In genomic region chr12:10235761-10236631, GRCh38 we compare ENCODE assay signal across 9 cellular contexts. TPM values are rescaled to one million over a fixed set of nuclear protein-coding genes. Genes with fewer than 3 reads are reported as not detected.
DNase-seq lines count a peak whose midpoint lies in the region; ATAC-seq and TF ChIP-seq lines count a peak whose summit lies in the region.
"Had no signal": no experiment of that assay in that cellular context is flagged by ENCODE, and none has a peak within 500 bp of the region (broad histone marks: within the 10 kb centered on the region; RNA-seq: fewer than 3 reads in every experiment).

No MANE protein-coding gene starts in this region.

- no peak for ATAC-seq in RWPE2 (ENCODE audit: low read depth)
- ATAC-seq in body of pancreas: peak; percentile 60
- no peak for ATAC-seq in GM19351 (IDR thresholded peaks at IDR 0.05; ENCODE audit: unreplicated experiment)

- H3K27ac ChIP-seq in RWPE2 (ENCODE audit: poor library complexity, severe bottlenecking) (no peak overlapping the region), body of pancreas (no peak overlapping the region)

- H3K36me3 ChIP-seq in RWPE2 (ENCODE audit: low read depth): no peaks in the 10 kb centered on the region
- no peaks in the 10 kb centered on the region for H3K36me3 ChIP-seq in body of pancreas (replicated peaks in 1 of 2; ENCODE audit: insufficient read depth in 1 of 2, low read depth in 2 of 2)

- 34 to 51% methylated on average over 4 of the region's 4 CpGs for WGBS in body of pancreas, 2 donors

- H3K4me1 ChIP-seq in RWPE2 (ENCODE audit: insufficient read depth, poor library complexity, severe bottlenecking): no peaks in the 10 kb centered on the region
- no peaks in the 10 kb centered on the region for H3K4me1 ChIP-seq in body of pancreas

- intact Hi-C loops in Calu3 (cut with micrococcal nuclease; ENCODE audit: unreplicated experiment): loop anchor here (1.0 to 10.0 kb wide), 6 partner anchors 91 to 439 kb away; partner anchors contain the start of gene STYK1
- intact Hi-C loops in body of pancreas (cut with DNase I): loop anchor here (5.0 kb wide), 1 partner anchor 326 kb away; no protein-coding TSS in a partner anchor
- intact Hi-C loops in posterior vena cava (cut with DNase I): loop anchor here in 1 of 2 donors (5.0 kb wide), 1 partner anchor 326 kb away; no protein-coding TSS in a partner anchor

- BruUV-seq in Calu3 (replicated peaks; lab: Mats Ljungman, UMichigan): no TSS peak

- H3K9me3 Mint-ChIP-seq in Calu3 (ENCODE audit: low read depth, unreplicated experiment): peaks cover 8% of the 10 kb centered on the region

- no peaks in the 10 kb centered on the region for H3K4me1 Mint-ChIP-seq in Calu3 (ENCODE audit: low read depth, unreplicated experiment)

- H3K27me3 ChIP-seq in RWPE2 (ENCODE audit: insufficient read depth, poor library complexity, severe bottlenecking) (no peaks in the 10 kb centered on the region), body of pancreas (no peaks in the 10 kb centered on the region)

- CTCF ChIA-PET in Calu3 (lab: Charles Lee) (interaction anchor here (0.6 to 1.1 kb wide), 3 partner anchors 130 to 325 kb away, joined by 3 read pairs; no protein-coding TSS in a partner anchor), HEK293T (lab: Yijun Ruan, JAX) (interaction anchor here (0.6 to 1.3 kb wide), 3 partner anchors 9 to 207 kb away, joined by 3 read pairs; no protein-coding TSS in a partner anchor)

- peak; percentile 40 for DNase-seq in Calu3
- DNase-seq in HEK293T (ENCODE audit: extremely low spot score): peak; percentile 54
- no peak for DNase-seq in RWPE2 (ENCODE audit: low spot score)
- peak; percentile 28 to 49 (median 32) for DNase-seq in body of pancreas
- peak; percentile 76 for DNase-seq in inferior parietal cortex (ENCODE audit: extremely low spot score)
- peak; percentile 40 for DNase-seq in stimulated activated CD4-positive, alpha-beta T cell treated with anti-CD3 and anti-CD28 coated beads, Interleukin-4, amount 100 ng/mL, for 24 hours
- no peak for DNase-seq in posterior vena cava (ENCODE audit: low spot score)

- peak; percentile 82 for TF ChIP-seq CTCF in Calu3 (IDR thresholded peaks at IDR 0.05; ENCODE audit: unreplicated experiment)
- TF ChIP-seq CTCF in RWPE2 (IDR thresholded peaks at IDR 0.05; ENCODE audit: poor library complexity, severe bottlenecking): peak; percentile 68
- peak; percentile 63 to 94 (median 77) for TF ChIP-seq CTCF in body of pancreas (IDR thresholded peaks at IDR 0.05)

- POLR2A ChIA-PET in HEK293T (lab: Yijun Ruan, JAX): interaction anchor here (0.9 kb wide), 1 partner anchor 330 kb away, joined by 3 read pairs; no protein-coding TSS in a partner anchor

- no peaks in the 10 kb centered on the region for H3K9me3 ChIP-seq in RWPE2 (ENCODE audit: severe bottlenecking)
- peaks cover 0 to 12% (median 5%) of the 10 kb centered on the region in 3 donors for H3K9me3 ChIP-seq in body of pancreas

- H3K4me3 ChIP-seq in RWPE2 (ENCODE audit: severe bottlenecking) (no peak overlapping the region), body of pancreas (no peak overlapping the region)

- H3K27ac Mint-ChIP-seq in Calu3 (ENCODE audit: unreplicated experiment): no peak overlapping the region
- H3K27ac Mint-ChIP-seq: T-helper 1 cell treated with Interleukin-12 subunit alpha and Interleukin-12 subunit beta and Interleukin-4 antibody, amounts not matched to agents 30 μg/mL and 1 μg/mL, for 36 hours had no signal

- H3K36me3 Mint-ChIP-seq in Calu3 (ENCODE audit: insufficient read depth, unreplicated experiment): peaks cover 6% of the 10 kb centered on the region

- TF ChIP-seq POLR2A in body of pancreas (IDR thresholded peaks at IDR 0.05): no peak

- no peaks in the 10 kb centered on the region for H3K27me3 Mint-ChIP-seq in Calu3 (ENCODE audit: unreplicated experiment)

- H3K4me3 Mint-ChIP-seq in Calu3 (ENCODE audit: low read depth, unreplicated experiment): no peak overlapping the region
- H3K4me3 Mint-ChIP-seq: T-helper 1 cell treated with Interleukin-12 subunit alpha and Interleukin-12 subunit beta and Interleukin-4 antibody, amounts not matched to agents 30 μg/mL and 1 μg/mL, for 36 hours had no signal

TF ChIP-seq in HEK293T, 16 proteins besides CTCF, POLR2A, EP300 and RAD21:
- no peak for TF ChIP-seq FOXM1 (IDR thresholded peaks at IDR 0.05; ENCODE audit: borderline replicate concordance)
- no peak for TF ChIP-seq SP1 (IDR thresholded peaks at IDR 0.05)
- no peak for TF ChIP-seq NFRKB (IDR thresholded peaks at IDR 0.05)
- no peak for TF ChIP-seq FOXK2 (IDR thresholded peaks at IDR 0.05)
- TF ChIP-seq BHLHE40 (IDR thresholded peaks at IDR 0.05; ENCODE audit: borderline replicate concordance): no peak
- TF ChIP-seq SUZ12 (IDR thresholded peaks at IDR 0.05): no peak
- TF ChIP-seq ELF4 (IDR thresholded peaks at IDR 0.05): no peak
- no peak for TF ChIP-seq LEF1 (IDR thresholded peaks at IDR 0.05; ENCODE audit: borderline replicate concordance)
- TF ChIP-seq CTBP1 (IDR thresholded peaks at IDR 0.05; ENCODE audit: borderline replicate concordance): no peak
- no peak for TF ChIP-seq ZNF384 (IDR thresholded peaks at IDR 0.05)
- TF ChIP-seq TARDBP (IDR thresholded peaks at IDR 0.05): no peak
- no peak for TF ChIP-seq ARNT (IDR thresholded peaks at IDR 0.05)
- no peak for TF ChIP-seq L3MBTL2 (conservative IDR thresholded peaks at IDR 0.05)
- no peak for TF ChIP-seq FOXA1 (IDR thresholded peaks at IDR 0.05)
- no peak for TF ChIP-seq PKNOX1 (IDR thresholded peaks at IDR 0.05)
- TF ChIP-seq HDGF (IDR thresholded peaks at IDR 0.05; ENCODE audit: borderline replicate concordance): no peak

RNA-seq across cellular contexts. Expression of gene GABARAPL1, which starts 23.3 kb away (rescaled TPM):
- 54.8 and 61.0 TPM in 2 replicates for total RNA-seq in Calu3 (2022)
- 10 to 100 TPM; 51.4 to 86.9 TPM for total RNA-seq in body of pancreas
- total RNA-seq in posterior vena cava: 10 to 100 TPM; 73.5 to 77.0 TPM

RNA-seq across cellular contexts. Expression of gene TMEM52B, which starts 57.2 kb away (rescaled TPM):
- not detected in 2 replicates for total RNA-seq in Calu3 (2022)
- total RNA-seq in body of pancreas: under 1 TPM in 1 of 2 donors, not detected in 1; 0.26 TPM
- not detected for total RNA-seq in posterior vena cava

Comparison
In these comparisons a context has a peak if more than half of its experiments do, and no peak if none do; other contexts are left out.
1. DNase-seq: peak in Calu3 (single experiment), HEK293T (single experiment), body of pancreas (4 of 4), inferior parietal cortex (single experiment) and stimulated activated CD4-positive, alpha-beta T cell treated with anti-CD3 and anti-CD28 coated beads, Interleukin-4, amount 100 ng/mL, for 24 hours (single experiment); none in RWPE2 (single experiment) and posterior vena cava (single experiment).
2. Peak in every context shown above with its lines, with median percentiles within 50 percentile points of each other: CTCF ChIP-seq.